15 cellular contexts compared by ENCODE assay signal in genomic region chr6:81241126-81241525, GRCh38.
DNase-seq lines count a peak whose midpoint lies in the region; ATAC-seq, FAIRE-seq and TF ChIP-seq lines count a peak whose summit lies in the region.
"Had no signal": no experiment of that assay in that cellular context is flagged by ENCODE, and none has a peak within 500 bp of the region (broad histone marks: within the 10 kb centered on the region; RNA-seq: fewer than 3 reads in every experiment).

No MANE protein-coding gene starts in this region.

- POLR2A ChIA-PET in AG04449 (lab: Yijun Ruan, JAX): interaction anchor here (1.5 kb wide), 1 partner anchor 513 kb away, joined by 3 read pairs; no protein-coding TSS in a partner anchor

- no peak for ATAC-seq in GM21390 (IDR thresholded peaks at IDR 0.05; ENCODE audit: unreplicated experiment)
- ATAC-seq: K562 had no signal

- no peak for TF ChIP-seq CTCF in AG04449 (IDR thresholded peaks at IDR 0.05; ENCODE audit: insufficient read depth, low read length, missing control alignments)
- no peak for TF ChIP-seq CTCF in fibroblast of the aortic adventitia (IDR thresholded peaks at IDR 0.05; ENCODE audit: insufficient read depth, low read length)

- FAIRE-seq in RCC 7860 (lab: Jason Lieb, UNC): no peak
- FAIRE-seq: K562 had no signal

- H3K4me3 ChIP-seq in AG04449 (ENCODE audit: low read depth, low read length) (no peak overlapping the region), fibroblast of the aortic adventitia (ENCODE audit: low read depth, low read length) (no peak overlapping the region)
- H3K4me3 ChIP-seq: K562 had no signal

- CTCF ChIA-PET in AG04449 (lab: Yijun Ruan, JAX): no interaction called here

- peak; percentile 73 for DNase-seq in AG04449 (ENCODE audit: low read depth, low spot score)
- DNase-seq in GM04503 (ENCODE audit: low read depth): peak; percentile 69
- DNase-seq in amniotic epithelial cell (ENCODE audit: low read depth): peak; percentile 59
- peak; percentile 36 for DNase-seq in fibroblast of the aortic adventitia (ENCODE audit: low read depth)
- DNase-seq in RCC 7860 (ENCODE audit: low spot score): no peak
- no peak for DNase-seq in MV-4-11 (lab: John Stamatoyannopoulos, UW)
- DNase-seq in NCI-H146 treated with DMSO at 0.1 percent for 48 hours (lab: John Stamatoyannopoulos, UW; ENCODE audit: unreplicated experiment): no peak
- DNase-seq: Calu3; CD4-positive, alpha-beta T cell; DMS79; GDM1; NCI-H1092; Right ventricle myocardium superior had no signal

Comparison
In these comparisons a context has a peak if more than half of its experiments do, and no peak if none do; other contexts are left out.
1. DNase-seq: peak in AG04449 (single experiment), GM04503 (single experiment), amniotic epithelial cell (single experiment) and fibroblast of the aortic adventitia (single experiment); none in RCC 7860 (single experiment), MV-4-11 (single experiment) and NCI-H146 treated with DMSO at 0.1 percent for 48 hours (single experiment).